27 cellular contexts compared by ENCODE assay signal in genomic region chr13:81058211-81058915, GRCh38.
"Had no signal": no experiment of that assay in that cellular context is flagged by ENCODE, and none has a peak within 500 bp of the region (broad histone marks: within the 10 kb centered on the region; RNA-seq: fewer than 3 reads in every experiment).

No MANE protein-coding gene starts in this region.

- H3K27ac ChIP-seq: gastrocnemius medialis, spleen, testis, WERI-Rb-1 had no signal

- H3K4me3 Mint-ChIP-seq: activated naive CD4-positive, alpha-beta T cell treated with anti-CD3 and anti-CD28 coated beads, Interleukin-2, amount 10 ng/mL, durations not matched to agents 7 days and 5 days; activated T-helper 1 cell treated with anti-CD3 and anti-CD28 coated beads, Interleukin-12 subunit alpha, Interleukin-12 subunit beta, Interleukin-2, Interleukin-4 antibody, amounts not matched to agents 30 ng/mL and 10 ng/mL and 1 ng/mL, durations not matched to agents 14 hours and 24 hours and 36 hours; central memory CD8-positive, alpha-beta T cell; nephron; T-helper 1 cell treated with Interleukin-12 subunit alpha and Interleukin-12 subunit beta and Interleukin-4 antibody, amounts not matched to agents 30 μg/mL and 1 μg/mL, for 36 hours had no signal

- H3K27ac Mint-ChIP-seq: activated naive CD4-positive, alpha-beta T cell treated with anti-CD3 and anti-CD28 coated beads, Interleukin-2, amount 10 ng/mL, durations not matched to agents 7 days and 5 days; activated T-helper 1 cell treated with anti-CD3 and anti-CD28 coated beads, Interleukin-12 subunit alpha, Interleukin-12 subunit beta, Interleukin-2, Interleukin-4 antibody, amounts not matched to agents 30 ng/mL and 10 ng/mL and 1 ng/mL, durations not matched to agents 14 hours and 24 hours and 36 hours; nephron; T-helper 1 cell treated with Interleukin-12 subunit alpha and Interleukin-12 subunit beta and Interleukin-4 antibody, amounts not matched to agents 30 μg/mL and 1 μg/mL, for 36 hours had no signal

- H3K36me3 ChIP-seq: gastrocnemius medialis, spleen, WERI-Rb-1 had no signal

- H3K4me1 ChIP-seq: gastrocnemius medialis, spleen, testis had no signal

- H3K9me3 Mint-ChIP-seq: activated naive CD4-positive, alpha-beta T cell treated with anti-CD3 and anti-CD28 coated beads, Interleukin-2, amount 10 ng/mL, durations not matched to agents 7 days and 5 days; central memory CD8-positive, alpha-beta T cell; nephron; T-helper 1 cell treated with Interleukin-12 subunit alpha and Interleukin-12 subunit beta and Interleukin-4 antibody, amounts not matched to agents 30 μg/mL and 1 μg/mL, for 36 hours had no signal

- H3K27me3 ChIP-seq: gastrocnemius medialis, spleen, testis had no signal

- H3K4me1 Mint-ChIP-seq: activated naive CD4-positive, alpha-beta T cell treated with anti-CD3 and anti-CD28 coated beads, Interleukin-2, amount 10 ng/mL, durations not matched to agents 7 days and 5 days; central memory CD8-positive, alpha-beta T cell had no signal

- DNase-seq: activated CD4-positive, alpha-beta T cell treated with anti-CD3 and anti-CD28 coated beads for 48 hours; activated CD4-positive, alpha-beta T cell treated with anti-CD3 and anti-CD28 coated beads, Interleukin-2, amount 50 U/mL, for 48 hours; activated CD8-positive, alpha-beta memory T cell treated with anti-CD3 and anti-CD28 coated beads for 24 hours; activated gamma-delta T cell; activated naive CD4-positive, alpha-beta T cell treated with anti-CD3 and anti-CD28 coated beads, Interleukin-2, amount 10 ng/mL, durations not matched to agents 7 days and 5 days; activated T-cell treated with anti-CD3 and anti-CD28 coated beads, Interleukin-2, amount 50 U/mL, for 1 hour; amygdala; effector CD8-positive, alpha-beta T cell; gastrocnemius medialis; glutamatergic neuron; left cardiac atrium; left ventricle myocardium superior; posterior cingulate gyrus; right cardiac atrium; spleen; stimulated activated CD4-positive, alpha-beta T cell treated with anti-CD3 and anti-CD28 coated beads, Interleukin-2, amount 100 ng/mL, for 48 hours; stimulated activated naive CD8-positive, alpha-beta T cell treated with anti-CD3 and anti-CD28 coated beads, Interleukin-15, Interleukin-2, amounts not matched to agents 100 U/mL and 50 U/mL, for 24 hours; T-helper 9 cell; testis; trophoblast cell; WERI-Rb-1 had no signal

- H3K4me3 ChIP-seq: gastrocnemius medialis, spleen, testis had no signal

- H3K36me3 Mint-ChIP-seq: activated naive CD4-positive, alpha-beta T cell treated with anti-CD3 and anti-CD28 coated beads, Interleukin-2, amount 10 ng/mL, durations not matched to agents 7 days and 5 days had no signal

- ATAC-seq: activated CD4-positive, CD25-positive, alpha-beta regulatory T cell treated with anti-CD3 and anti-CD28 coated beads, Interleukin-2, amount 50 U/mL, for 24 hours; esophagus mucosa; gastrocnemius medialis; left cardiac atrium; left ventricle myocardium superior; right cardiac atrium; stimulated activated naive CD8-positive, alpha-beta T cell treated with anti-CD3 and anti-CD28 coated beads, Interleukin-15, Interleukin-2, amounts not matched to agents 100 U/mL and 50 U/mL, for 24 hours had no signal

- H3K9me3 ChIP-seq: gastrocnemius medialis, spleen, testis had no signal

- H3K27me3 Mint-ChIP-seq: activated naive CD4-positive, alpha-beta T cell treated with anti-CD3 and anti-CD28 coated beads, Interleukin-2, amount 10 ng/mL, durations not matched to agents 7 days and 5 days; central memory CD8-positive, alpha-beta T cell had no signal
